2 cellular contexts compared by ENCODE assay signal in the genomic region with DNA sequence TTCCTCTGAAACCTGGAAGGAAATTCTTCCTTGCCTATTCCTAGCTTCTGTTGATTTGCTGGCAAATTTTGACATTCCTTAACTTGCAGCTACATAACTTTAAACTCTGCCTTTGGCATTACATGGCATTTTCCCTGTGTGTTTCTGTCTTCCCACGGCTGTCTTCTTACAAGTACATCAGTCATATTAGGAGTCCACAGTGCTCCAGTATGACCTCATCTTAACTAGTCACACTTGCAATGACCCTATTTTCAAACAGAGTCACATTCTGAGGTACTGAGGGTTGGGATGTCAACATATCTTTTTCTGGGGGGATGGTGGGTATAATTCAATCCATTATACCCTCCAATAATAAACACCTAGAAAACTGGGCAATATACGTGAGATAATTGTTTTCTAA.
A peak's percentile ranks its signal among the peaks of the same experiment; 100 is the strongest.
TF ChIP-seq lines count a peak whose summit lies in the region.

No MANE protein-coding gene starts in this region.

TF ChIP-seq in HepG2, 621 proteins besides CTCF, POLR2A, EP300 and RAD21:
- TF ChIP-seq MZF1 (CRISPR knock-in tag; IDR thresholded peaks at IDR 0.05; ENCODE audit: borderline replicate concordance) (no peak), NFE2 (CRISPR knock-in tag; IDR thresholded peaks at IDR 0.05) (no peak), BHLHE40 (IDR thresholded peaks at IDR 0.05; ENCODE audit: low read length) (no peak), ATF7 (IDR thresholded peaks at IDR 0.05) (peak; percentile 32), ATF7 (CRISPR knock-in tag; IDR thresholded peaks at IDR 0.05) (no peak)
TF ChIP-seq in HepG2: peak in this region for 1.

TF ChIP-seq in GM12878, 131 proteins besides CTCF, POLR2A, EP300 and RAD21:
- TF ChIP-seq JUNB (IDR thresholded peaks at IDR 0.05) (0 out of 2 replicates have a peak, but pooled peaks have one; percentile 29), YY1 (IDR thresholded peaks at IDR 0.05; ENCODE audit: low read depth, low read length) (no peak)
